Comparison of ENCODE assay signal across 14 cellular contexts in genomic region chr14:52954346-52955214, GRCh38. TPM values are rescaled to one million over a fixed set of nuclear protein-coding genes. Genes with fewer than 3 reads are reported as not detected.
DNase-seq lines count a peak whose midpoint lies in the region; ATAC-seq, FAIRE-seq and TF ChIP-seq lines count a peak whose summit lies in the region.
"Had no signal": no experiment of that assay in that cellular context is flagged by ENCODE, and none has a peak within 500 bp of the region (broad histone marks: within the 10 kb centered on the region; RNA-seq: fewer than 3 reads in every experiment).

No MANE protein-coding gene starts in this region.

- no peak for TF ChIP-seq POLR2A in HepG2 (IDR thresholded peaks at IDR 0.05; ENCODE audit: insufficient read depth in 1 of 2, low read depth in 2 of 2, low read length in 2 of 2)
- TF ChIP-seq POLR2A in right lobe of liver (IDR thresholded peaks at IDR 0.05): no peak
- no peak for TF ChIP-seq POLR2A in vagina (IDR thresholded peaks at IDR 0.05)

- no peak overlapping the region for H3K4me3 Mint-ChIP-seq in mesothelial cell of epicardium

- POLR2A ChIA-PET in HepG2 (lab: Yijun Ruan, JAX): interaction anchor here (0.9 to 1.0 kb wide), 2 partner anchors 29 to 199 kb away, joined by 3 to 4 read pairs; no protein-coding TSS in a partner anchor

- TF ChIP-seq EP300 in HepG2 (IDR thresholded peaks at IDR 0.05; ENCODE audit: low read depth in 2 of 2, low read length in 2 of 2) (no peak), HepG2 (CRISPR knock-in tag; IDR thresholded peaks at IDR 0.05; ENCODE audit: borderline replicate concordance) (no peak)

- WGBS in HepG2 (ENCODE audit: low lambda C conversion rate): 70% methylated on average over 6 of the region's 6 CpGs
- 88% methylated on average over 6 of the region's 6 CpGs for WGBS in right lobe of liver (ENCODE audit: insufficient coverage, low coverage, low lambda C conversion rate, missing lambda C conversion rate)
- 100% methylated on average over 1 of the region's 6 CpGs for WGBS in trophoblast cell (ENCODE audit: extremely low coverage, insufficient coverage, insufficient read length)

- no peak overlapping the region for H4K91ac ChIP-seq in trophoblast cell (ENCODE audit: low read depth, low read length)

- H3K4me1 ChIP-seq in HepG2 (ENCODE audit: insufficient read depth, low read length) (peaks cover 22% of the 10 kb centered on the region), right lobe of liver (no peaks in the 10 kb centered on the region), vagina (peaks cover 5% of the 10 kb centered on the region), trophoblast cell (ENCODE audit: control insufficient read depth in 1 of 2, insufficient read depth in 2 of 2, low read length in 2 of 2) (peaks cover 2% of the 10 kb centered on the region in 2 experiments)
- H3K4me1 ChIP-seq: psoas muscle had no signal

- H2BK12ac ChIP-seq in trophoblast cell (ENCODE audit: low read length): no peak overlapping the region

- H2AK5ac ChIP-seq in trophoblast cell (ENCODE audit: low read length): no peak overlapping the region

- H3K27ac ChIP-seq in HepG2 (ENCODE audit: extremely low read length, insufficient read depth, low read length): no peak overlapping the region
- no peak overlapping the region for H3K27ac ChIP-seq in right lobe of liver
- peak overlapping the region; percentile 6 for H3K27ac ChIP-seq in vagina
- H3K27ac ChIP-seq in trophoblast cell (ENCODE audit: low read depth, low read length): no peak overlapping the region
- H3K27ac ChIP-seq: psoas muscle, upper lobe of right lung had no signal

- H3K4ac ChIP-seq in trophoblast cell (ENCODE audit: low read depth, low read length): no peak overlapping the region

- in situ Hi-C loops in HepG2 (cut with HindIII; ENCODE audit: extremely low pct_ligation_motif_present, low pct_unique_long_range_greater_than_20kb): no loop called here

- no peaks in the 10 kb centered on the region; a peak in 1 of 5 replicates for H3K27me3 ChIP-seq in HepG2 (ENCODE audit: control insufficient read depth in 1 of 2, insufficient read depth in 2 of 2, low read length in 2 of 2)
- H3K27me3 ChIP-seq in right lobe of liver: no peaks in the 10 kb centered on the region
- no peaks in the 10 kb centered on the region for H3K27me3 ChIP-seq in vagina
- no peaks in the 10 kb centered on the region for H3K27me3 ChIP-seq in trophoblast cell (ENCODE audit: insufficient read depth, low read length)
- H3K27me3 ChIP-seq: upper lobe of right lung had no signal

- no peak for TF ChIP-seq RAD21 in HepG2 (CRISPR knock-in tag; IDR thresholded peaks at IDR 0.05)

- intact Hi-C loops in HepG2 (cut with micrococcal nuclease; ENCODE audit: unreplicated experiment): no loop called here
- intact Hi-C loops in right lobe of liver (cut with DNase I): loop anchor here in 1 of 2 donors (10.0 kb wide), 1 partner anchor 130 kb away; no protein-coding TSS in a partner anchor
- intact Hi-C loops in vagina (cut with DNase I): loop anchor here (5.0 kb wide), 1 partner anchor 127 kb away; no protein-coding TSS in a partner anchor

- H2AFZ ChIP-seq in HepG2 (ENCODE audit: low read length): no peak overlapping the region
- no peak overlapping the region for H2AFZ ChIP-seq in trophoblast cell (ENCODE audit: insufficient read depth, low read length, poor library complexity)

- no peak overlapping the region for H2BK5ac ChIP-seq in trophoblast cell (ENCODE audit: low read depth, low read length, poor library complexity)

- H3K4me2 ChIP-seq in HepG2 (ENCODE audit: low read depth, low read length) (no peak overlapping the region), trophoblast cell (ENCODE audit: low read length) (no peak overlapping the region)

- no peak overlapping the region for H3K18ac ChIP-seq in trophoblast cell (ENCODE audit: low read length)

- H3K23ac ChIP-seq in trophoblast cell (ENCODE audit: low read length): no peak overlapping the region

- DNase-seq in HepG2 (ENCODE audit: low spot score) (no peak), right lobe of liver (no peak), cardiac fibroblast (ENCODE audit: low read depth in 2 of 2) (peak; percentile 45 to 56), mesothelial cell of epicardium (ENCODE audit: low spot score in 2 of 2, unreplicated experiment in 2 of 2) (no peak), vagina (ENCODE audit: extremely low spot score in 2 of 2) (no peak), kidney tubule cell (ENCODE audit: low spot score) (no peak), trophoblast cell (no peak)
- no peak for DNase-seq in stimulated activated CD4-positive, alpha-beta T cell treated with anti-CD3 and anti-CD28 coated beads, Interleukin-2, amount 100 ng/mL, for 48 hours
- DNase-seq: activated CD4-positive, CD25-positive, alpha-beta regulatory T cell; NCI-H146; psoas muscle; upper lobe of right lung had no signal

- no peaks in the 10 kb centered on the region for H3K27me3 Mint-ChIP-seq in mesothelial cell of epicardium (ENCODE audit: low read depth)

- peaks cover 2% of the 10 kb centered on the region for H3K36me3 Mint-ChIP-seq in mesothelial cell of epicardium

- H3K79me2 ChIP-seq in HepG2 (ENCODE audit: insufficient read depth, low read length) (peaks cover 9% of the 10 kb centered on the region), trophoblast cell (ENCODE audit: control insufficient read depth, insufficient read depth, low read length, poor library complexity) (peaks cover 10% of the 10 kb centered on the region)

- H3K36me3 ChIP-seq in HepG2 (replicated peaks in 1 of 2; ENCODE audit: control insufficient read depth in 1 of 2, insufficient read depth in 2 of 2, low read length in 2 of 2) (no peaks in the 10 kb centered on the region), right lobe of liver (no peaks in the 10 kb centered on the region), vagina (no peaks in the 10 kb centered on the region), trophoblast cell (ENCODE audit: control insufficient read depth in 1 of 2, insufficient read depth in 2 of 2, low read length in 2 of 2) (no peaks in the 10 kb centered on the region)
- H3K36me3 ChIP-seq: upper lobe of right lung had no signal

- peaks cover 3% of the 10 kb centered on the region for H3K9me3 Mint-ChIP-seq in mesothelial cell of epicardium

- H3K27ac Mint-ChIP-seq in mesothelial cell of epicardium: peak overlapping the region; percentile 78

- H4K12ac ChIP-seq in trophoblast cell (ENCODE audit: low read depth, low read length): no peak overlapping the region

- H2BK120ac ChIP-seq in trophoblast cell (ENCODE audit: insufficient read depth, low read length, poor library complexity): no peak overlapping the region

- CTCF ChIA-PET in HepG2 (lab: Yijun Ruan, JAX; ENCODE audit: low intra/inter-chr PET ratio, low total read pairs): no interaction called here

- H3K79me1 ChIP-seq in trophoblast cell (ENCODE audit: low read length): peaks cover 12% of the 10 kb centered on the region

- no TSS peak for BruUV-seq in HepG2 (replicated peaks; lab: Mats Ljungman, UMichigan)

- peaks cover 41% of the 10 kb centered on the region for H3K4me1 Mint-ChIP-seq in mesothelial cell of epicardium

- H4K20me1 ChIP-seq in HepG2 (ENCODE audit: insufficient read depth, low read length): no peaks in the 10 kb centered on the region

- H3K4me3 ChIP-seq in HepG2 (replicated peaks in 1 of 3; ENCODE audit: insufficient read depth in 1 of 3, low read depth in 2 of 3, low read length in 3 of 3) (no peak overlapping the region), right lobe of liver (no peak overlapping the region), cardiac fibroblast (replicated peaks in 1 of 2; ENCODE audit: low read depth in 2 of 2, low read length in 2 of 2) (no peak overlapping the region), vagina (no peak overlapping the region), trophoblast cell (ENCODE audit: low read depth, low read length) (no peak overlapping the region)
- H3K4me3 ChIP-seq: psoas muscle, upper lobe of right lung had no signal

- TF ChIP-seq CTCF in HepG2 (CRISPR knock-in tag; IDR thresholded peaks at IDR 0.05): no peak
- no peak for TF ChIP-seq CTCF in right lobe of liver (IDR thresholded peaks at IDR 0.05)
- TF ChIP-seq CTCF in cardiac fibroblast (IDR thresholded peaks at IDR 0.05; ENCODE audit: low read depth, low read length): no peak
- TF ChIP-seq CTCF in mesothelial cell of epicardium (IDR thresholded peaks at IDR 0.05; ENCODE audit: unreplicated experiment): no peak
- TF ChIP-seq CTCF in vagina (IDR thresholded peaks at IDR 0.05): no peak

- no peak overlapping the region for H3K14ac ChIP-seq in trophoblast cell (ENCODE audit: low read length)

- H4K8ac ChIP-seq in trophoblast cell (ENCODE audit: low read depth, low read length): no peak overlapping the region

- H3K9me3 ChIP-seq in HepG2 (ENCODE audit: low read length): no peaks in the 10 kb centered on the region
- no peaks in the 10 kb centered on the region for H3K9me3 ChIP-seq in right lobe of liver
- no peaks in the 10 kb centered on the region for H3K9me3 ChIP-seq in vagina
- H3K9me3 ChIP-seq in trophoblast cell (ENCODE audit: insufficient read depth, low read depth, low read length): no peaks in the 10 kb centered on the region
- H3K9me3 ChIP-seq: psoas muscle, upper lobe of right lung had no signal

- ATAC-seq in HepG2 (no peak), right lobe of liver (no peak)
- ATAC-seq: psoas muscle, SK-N-SH treated with all-trans-retinoic acid at 6 μM for 48 hours, upper lobe of right lung had no signal

- H3K9ac ChIP-seq in HepG2 (ENCODE audit: insufficient read depth, low read depth, low read length) (no peak overlapping the region), trophoblast cell (ENCODE audit: low read length) (no peak overlapping the region)

- FAIRE-seq in HepG2 (lab: Jason Lieb, UNC): no peak
- FAIRE-seq: colon had no signal

RNA-seq across cellular contexts. Expression of gene FERMT2, which starts 3.7 kb away (rescaled TPM):
- total RNA-seq in HepG2 (2016; rRNA removed; fragmentation: Illumina TruSeq; extraction: Trizol) (60.4 and 86.5 TPM in 2 replicates), right lobe of liver (10 to 100 TPM; 40.4 to 64.5 (median 53.3) TPM), mesothelial cell of epicardium (75.8 to 85.3 TPM (median 78.4 TPM) in 3 replicates), vagina (70.2 TPM)
- 5.5 and 6.1 TPM in 2 replicates for total RNA-seq in HepG2 (2016; cell fraction: cytosol; rRNA removed; fragmentation: Illumina TruSeq; extraction: Trizol; ENCODE audit: low read depth)
- 56.7 and 83.2 TPM in 2 replicates for total RNA-seq in HepG2 (2016; cell fraction: insoluble cytoplasmic fraction; rRNA removed; fragmentation: Illumina TruSeq; extraction: Trizol)
- total RNA-seq in HepG2 (2016; cell fraction: membrane; rRNA removed; fragmentation: Illumina TruSeq; extraction: Trizol): 14.3 and 17.6 TPM in 2 replicates
- total RNA-seq in HepG2 (2016; cell fraction: nucleus; rRNA removed; fragmentation: Illumina TruSeq; extraction: Trizol): 41.6 and 44.8 TPM in 2 replicates
- polyA plus RNA-seq in HepG2 (2011; rRNA removed): 25.1 and 36.2 TPM in 2 replicates
- polyA plus RNA-seq in HepG2 (2011; cell fraction: cytosol; rRNA removed): 15.4 and 19.3 TPM in 2 replicates
- 14.5 and 17.7 TPM in 2 replicates for polyA plus RNA-seq in HepG2 (2011; cell fraction: nucleus; rRNA removed)
- polyA plus RNA-seq in HepG2 (2012): 28.0 and 32.5 TPM in 2 replicates
- 2.1 and 2.5 TPM in 2 replicates for polyA plus RNA-seq in HepG2 (2016; cell fraction: cytosol; fragmentation: Illumina TruSeq; extraction: Trizol; ENCODE audit: low read depth)
- polyA plus RNA-seq in HepG2 (2016; cell fraction: insoluble cytoplasmic fraction; fragmentation: Illumina TruSeq; extraction: Trizol; ENCODE audit: low read depth): 65.2 and 71.0 TPM in 2 replicates
- 8.3 and 9.2 TPM in 2 replicates for polyA plus RNA-seq in HepG2 (2016; cell fraction: membrane; fragmentation: Illumina TruSeq; extraction: Trizol; ENCODE audit: low read depth)
- polyA plus RNA-seq in HepG2 (2016; cell fraction: nucleus; fragmentation: Illumina TruSeq; extraction: Trizol; ENCODE audit: insufficient read depth, low read depth): 59.0 and 63.9 TPM in 2 replicates
- 15.8 and 48.5 TPM in 2 replicates for polyA minus RNA-seq in HepG2 (2011; rRNA and poly(A)+ RNA removed; ENCODE audit: low replicate concordance)
- 23.5 and 25.8 TPM in 2 replicates for polyA minus RNA-seq in HepG2 (2011; cell fraction: cytosol; rRNA and poly(A)+ RNA removed)
- 39.3 and 47.6 TPM in 2 replicates for polyA minus RNA-seq in HepG2 (2011; cell fraction: nucleus; rRNA and poly(A)+ RNA removed)
- polyA plus RNA-seq in trophoblast cell (2013): 83.9 and 88.7 TPM in 2 replicates

Comparison
In these comparisons a context has a peak if more than half of its experiments do, and no peak if none do; other contexts are left out.
1. DNase-seq: peak in cardiac fibroblast (2 of 2); none in HepG2 (single experiment), right lobe of liver (0 of 3), mesothelial cell of epicardium (0 of 2), vagina (0 of 2), kidney tubule cell (single experiment), trophoblast cell (0 of 2) and stimulated activated CD4-positive, alpha-beta T cell treated with anti-CD3 and anti-CD28 coated beads, Interleukin-2, amount 100 ng/mL, for 48 hours (0 of 2).